8 cellular contexts compared by ENCODE assay signal in genomic region chr10:32348297-32349198, GRCh38. TPM values are rescaled to one million over a fixed set of nuclear protein-coding genes. Genes with fewer than 3 reads are reported as not detected.
A peak's percentile ranks its signal among the peaks of the same experiment; 100 is the strongest.
DNase-seq lines count a peak whose midpoint lies in the region; ATAC-seq and TF ChIP-seq lines count a peak whose summit lies in the region.

No MANE protein-coding gene starts in this region.

- ATAC-seq in SK-N-SH treated with all-trans-retinoic acid at 6 μM for 48 hours, result no peak

- H3F3A ChIP-seq in SK-N-SH (replicated peaks; ENCODE audit: insufficient read depth), result peaks cover 8% of the 10 kb centered on the region

- H2AFZ ChIP-seq in SK-N-SH (ENCODE audit: low read depth), result no peak overlapping the region

- 81% methylated on average over 18 of the region's 18 CpGs for WGBS in SK-N-SH (ENCODE audit: low lambda C conversion rate)

- peaks cover 44% of the 10 kb centered on the region for H3K79me2 ChIP-seq in SK-N-SH (ENCODE audit: insufficient read depth)

- H3K9me3 ChIP-seq in SK-N-SH, result no peaks in the 10 kb centered on the region
- no peaks in the 10 kb centered on the region for H3K9me3 ChIP-seq in SK-N-MC (ENCODE audit: low read depth, low read length)
- no peaks in the 10 kb centered on the region for H3K9me3 ChIP-seq in skeletal muscle tissue (ENCODE audit: control insufficient read depth in 3 of 3, low read length in 3 of 3)

- TF ChIP-seq RAD21 in SK-N-SH (IDR thresholded peaks at IDR 0.05; ENCODE audit: low read length), result no peak

- no peak for TF ChIP-seq POLR2A in erythroblast (IDR thresholded peaks at IDR 0.05; ENCODE audit: low read length)

- POLR2A ChIA-PET in SK-N-SH (lab: Yijun Ruan, JAX), result no interaction called here

- H4K20me1 ChIP-seq in SK-N-SH (ENCODE audit: insufficient read depth), result peaks cover 25% of the 10 kb centered on the region

- H3K27me3 ChIP-seq in SK-N-SH (ENCODE audit: insufficient read depth) (no peaks in the 10 kb centered on the region), skeletal muscle tissue (ENCODE audit: control insufficient read depth in 3 of 3, insufficient read depth in 3 of 3, low read length in 3 of 3) (no peaks in the 10 kb centered on the region)

- H3K4me3 ChIP-seq in SK-N-SH (ENCODE audit: low read depth in 2 of 2, low read length in 1 of 2) (no peak overlapping the region), SK-N-MC (peak overlapping the region; percentile 89), skeletal muscle tissue (ENCODE audit: low read length in 3 of 3) (peak overlapping the region in 2 of 3 donors; percentile 25 to 65)

- CTCF ChIA-PET in SK-N-SH (lab: Yijun Ruan, JAX), result interaction anchor here (1.1 to 4.4 kb wide), 5 partner anchors 12 to 158 kb away, joined by 3 to 15 read pairs (median 4); no protein-coding TSS in a partner anchor

- DNase-seq in SK-N-SH, result peak; percentile 12
- no peak for DNase-seq in SK-N-MC (ENCODE audit: low read depth, low spot score)
- peak; percentile 22 to 44 for DNase-seq in erythroblast (lab: John Stamatoyannopoulos, UW)
- DNase-seq in NCI-H1436 treated with DMSO at 0.1 percent for 48 hours (lab: John Stamatoyannopoulos, UW), result no peak
- no peak for DNase-seq in NCI-H1694 (lab: John Stamatoyannopoulos, UW)
- DNase-seq in NK-92 (lab: John Stamatoyannopoulos, UW; ENCODE audit: unreplicated experiment), result no peak

- peak overlapping the region; percentile 70; the same call in 1 of the 2 replicates for H3K4me2 ChIP-seq in SK-N-SH

- no peak for TF ChIP-seq EP300 in SK-N-SH (IDR thresholded peaks at IDR 0.05; ENCODE audit: borderline replicate concordance in 1 of 2, low read depth in 1 of 2, low read length in 1 of 2)

- peaks cover 12 to 13% of the 10 kb centered on the region in 2 experiments; a peak in 3 of 4 replicates for H3K4me1 ChIP-seq in SK-N-SH (ENCODE audit: control insufficient read depth in 1 of 2, insufficient read depth in 2 of 2, low read depth in 1 of 2, low read length in 1 of 2)
- H3K4me1 ChIP-seq in skeletal muscle tissue (ENCODE audit: control insufficient read depth in 3 of 3, insufficient read depth in 3 of 3, low read length in 3 of 3), result peaks cover 25 to 44% (median 31%) of the 10 kb centered on the region in 3 donors

- no peak overlapping the region for H3K9ac ChIP-seq in SK-N-SH
- no peak overlapping the region for H3K9ac ChIP-seq in SK-N-MC (ENCODE audit: insufficient read length)
- peak overlapping the region in 2 of 3 donors; percentile 100 for H3K9ac ChIP-seq in skeletal muscle tissue (ENCODE audit: low read depth in 1 of 3, low read length in 3 of 3)

- H3K36me3 ChIP-seq in SK-N-SH (replicated peaks in 1 of 2; ENCODE audit: control insufficient read depth in 1 of 2, insufficient read depth in 2 of 2, low read length in 1 of 2), result peaks cover 8 to 10% of the 10 kb centered on the region in 2 experiments
- peaks cover 9% of the 10 kb centered on the region for H3K36me3 ChIP-seq in SK-N-MC (ENCODE audit: insufficient read depth, low read length)
- peaks cover 0 to 2% (median 0%) of the 10 kb centered on the region in 3 donors for H3K36me3 ChIP-seq in skeletal muscle tissue (ENCODE audit: control insufficient read depth in 3 of 3, insufficient read depth in 3 of 3, low read length in 3 of 3)

- no peaks in the 10 kb centered on the region for H3K9me2 ChIP-seq in SK-N-SH

- no peak overlapping the region for H3K27ac ChIP-seq in SK-N-SH (ENCODE audit: low read depth in 2 of 2, low read length in 1 of 2)
- H3K27ac ChIP-seq in SK-N-MC, result peak overlapping the region; percentile 89
- H3K27ac ChIP-seq in skeletal muscle tissue (ENCODE audit: low read depth, low read length), result peak overlapping the region; percentile 50

- TF ChIP-seq CTCF in SK-N-SH (IDR thresholded peaks at IDR 0.05), result no peak

TF ChIP-seq in SK-N-SH, 30 proteins besides CTCF, POLR2A, EP300 and RAD21 (continues in another document):
- TF ChIP-seq NFIC (IDR thresholded peaks at IDR 0.05; ENCODE audit: borderline replicate concordance) (no peak), FOSL2 (IDR thresholded peaks at IDR 0.05; ENCODE audit: borderline replicate concordance, low read depth) (no peak), RCOR1 (IDR thresholded peaks at IDR 0.05; ENCODE audit: low read length) (no peak), YY1 (IDR thresholded peaks at IDR 0.05; ENCODE audit: low read depth) (no peak), FOXJ3 (CRISPR knock-in tag; IDR thresholded peaks at IDR 0.05) (no peak), RXRA (IDR thresholded peaks at IDR 0.05; ENCODE audit: borderline replicate concordance, low read depth) (no peak), RFX5 (IDR thresholded peaks at IDR 0.05; ENCODE audit: low read length) (no peak), POLR2AphosphoS5 (IDR thresholded peaks at IDR 0.05; ENCODE audit: low read depth, low read length) (no peak), JUND (IDR thresholded peaks at IDR 0.05) (no peak), TEAD4 (IDR thresholded peaks at IDR 0.05; ENCODE audit: borderline replicate concordance, insufficient read depth) (no peak), GATA2 (CRISPR knock-in tag; IDR thresholded peaks at IDR 0.05) (no peak), IRF3 (IDR thresholded peaks at IDR 0.05; ENCODE audit: low read depth, low read length) (no peak), USF2 (IDR thresholded peaks at IDR 0.05; ENCODE audit: borderline replicate concordance, low read depth, low read length) (no peak)

TF ChIP-seq in SK-N-SH treated with all-trans-retinoic acid at 6 μM for 48 hours, 23 proteins besides CTCF, POLR2A, EP300 and RAD21:
- TF ChIP-seq POU6F1 (CRISPR knock-in tag; IDR thresholded peaks at IDR 0.05; ENCODE audit: borderline replicate concordance, low read depth), result no peak
TF ChIP-seq in SK-N-SH treated with all-trans-retinoic acid at 6 μM for 48 hours: peak in this region for 0.

RNA-seq across cellular contexts. Expression of gene EPC1, which starts 1.6 kb away (rescaled TPM):
- polyA plus RNA-seq in SK-N-SH (2012; rRNA removed), result 21.8 and 30.2 TPM in 2 replicates
- 18.6 and 19.0 TPM in 2 replicates for polyA plus RNA-seq in SK-N-SH (2012; cell fraction: cytosol; rRNA removed)
- polyA plus RNA-seq in SK-N-SH (2012; cell fraction: nucleus; rRNA removed), result 47.6 and 58.4 TPM in 2 replicates
- total RNA-seq in skeletal muscle tissue, result 72.0 TPM

Comparison
In these comparisons a context has a peak if more than half of its experiments do, and no peak if none do; other contexts are left out.
1. DNase-seq: peak in SK-N-SH (single experiment) and erythroblast (2 of 2); none in SK-N-MC (single experiment), NCI-H1436 treated with DMSO at 0.1 percent for 48 hours (single experiment), NCI-H1694 (single experiment) and NK-92 (single experiment).
2. H3K27ac ChIP-seq: peak in SK-N-MC (single experiment) and skeletal muscle tissue (single experiment); none in SK-N-SH (0 of 2).
3. H3K4me3 ChIP-seq: peak in SK-N-MC (single experiment) and skeletal muscle tissue (2 of 3); none in SK-N-SH (0 of 2).
4. H3K9ac ChIP-seq: peak in skeletal muscle tissue (2 of 3); none in SK-N-SH (single experiment) and SK-N-MC (single experiment).